Comparison of ENCODE assay signal across 8 cellular contexts in the genomic region with DNA sequence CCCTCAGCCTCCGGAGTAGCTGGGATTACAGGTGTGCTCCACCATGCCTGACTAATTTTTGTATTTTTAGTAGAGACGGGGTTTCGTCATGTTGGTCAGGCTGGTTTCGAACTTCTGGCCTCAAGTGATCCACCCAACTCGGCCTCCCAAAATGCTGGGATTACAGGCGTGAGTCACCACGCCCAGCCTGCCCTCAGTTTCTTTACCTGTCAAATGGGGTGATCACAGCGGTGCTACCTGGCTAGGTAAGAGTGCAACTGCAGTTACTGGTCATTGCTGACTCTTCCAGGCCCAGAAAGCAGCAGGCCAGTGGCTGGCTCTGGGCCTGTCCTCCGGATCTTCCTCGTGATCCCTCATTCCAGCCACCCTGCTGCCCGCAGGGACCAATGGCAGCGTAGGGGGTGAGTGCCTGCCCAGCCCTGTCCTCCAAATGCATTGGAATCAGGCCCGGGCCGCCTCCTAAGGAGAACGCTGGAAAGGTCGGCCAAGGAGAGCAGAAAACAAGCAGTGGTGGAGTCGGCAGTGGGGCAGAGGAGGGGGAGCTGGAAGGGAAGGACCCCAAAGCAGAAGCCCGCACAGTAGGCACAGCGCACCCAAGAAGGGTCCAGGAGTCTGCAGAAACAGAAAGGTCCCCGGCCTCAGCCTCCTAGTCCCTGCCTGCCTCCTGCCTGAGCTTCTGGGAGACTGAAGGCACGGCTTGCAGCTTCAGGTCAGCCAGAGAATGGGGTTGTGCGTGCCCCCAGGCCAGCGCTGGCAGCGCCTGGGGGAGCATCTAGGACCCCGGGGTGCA. TPM values are rescaled to one million over a fixed set of nuclear protein-coding genes. Genes with fewer than 3 reads are reported as not detected.
DNase-seq lines count a peak whose midpoint lies in the region; ATAC-seq and TF ChIP-seq lines count a peak whose summit lies in the region.

No MANE protein-coding gene starts in this region.

- peak overlapping the region; percentile 91 for H3K4me3 ChIP-seq in Caco-2 (ENCODE audit: low read depth, low read length)

- H3K27me3 Mint-ChIP-seq in Caco-2 (ENCODE audit: insufficient read depth, unreplicated experiment) (no peaks in the 10 kb centered on the region), activated B cell treated with CpG ODN at 0.5 μM for 24 hours (peaks cover 4% of the 10 kb centered on the region)

- DNase-seq in Caco-2: no peak
- no peak for DNase-seq in activated B cell treated with CpG ODN at 0.5 μM for 24 hours
- peak; percentile 62 for DNase-seq in globus pallidus (ENCODE audit: low spot score)
- DNase-seq in pons (ENCODE audit: low spot score): peak; percentile 65
- DNase-seq in NCI-H69 (lab: John Stamatoyannopoulos, UW): no peak
- no peak for DNase-seq in NCI-H446 (lab: John Stamatoyannopoulos, UW)
- no peak for DNase-seq in stimulated activated CD4-positive, alpha-beta T cell treated with anti-CD3 and anti-CD28 coated beads, Interleukin-4, amount 100 ng/mL, for 1 hour

- H3K27ac Mint-ChIP-seq in Caco-2 (ENCODE audit: unreplicated experiment) (peak overlapping the region; percentile 74), activated B cell treated with CpG ODN at 0.5 μM for 24 hours (peak overlapping the region; percentile 84)

- H3K4me3 Mint-ChIP-seq in Caco-2 (ENCODE audit: unreplicated experiment): peak overlapping the region; percentile 87
- H3K4me3 Mint-ChIP-seq in activated B cell treated with CpG ODN at 0.5 μM for 24 hours: peak overlapping the region; percentile 91

- CTCF ChIA-PET in Caco-2 (lab: Charles Lee): interaction anchor here (0.6 kb wide), 1 partner anchor 43 kb away, joined by 3 read pairs; the partner anchor contains the start of gene PGLS
- CTCF ChIA-PET in activated B cell treated with CpG ODN at 0.5 μM for 24 hours (lab: Charles Lee): no interaction called here

- H3K27me3 ChIP-seq in Caco-2 (replicated peaks; ENCODE audit: control insufficient read depth, insufficient read depth, low read length): no peaks in the 10 kb centered on the region; the same call in 1 of the 2 replicates

- intact Hi-C loops in Caco-2 (cut with micrococcal nuclease; ENCODE audit: unreplicated experiment) (loop anchor here (1.0 to 5.0 kb wide), 3 partner anchors 15 to 138 kb away; no protein-coding TSS in a partner anchor), activated B cell treated with CpG ODN at 0.5 μM for 24 hours (cut with micrococcal nuclease) (loop anchor here (1.0 to 2.0 kb wide), 3 partner anchors 15 to 132 kb away; partner anchors contain the start of genes BST2 and GTPBP3)

- H3K36me3 Mint-ChIP-seq in Caco-2 (ENCODE audit: insufficient read depth, unreplicated experiment) (peaks cover 13% of the 10 kb centered on the region), activated B cell treated with CpG ODN at 0.5 μM for 24 hours (ENCODE audit: low read depth) (no peaks in the 10 kb centered on the region)

- no peaks in the 10 kb centered on the region for H3K9me3 ChIP-seq in Caco-2

- BruUV-seq in Caco-2 (replicated peaks; lab: Mats Ljungman, UMichigan): no TSS peak

- TF ChIP-seq CTCF in Caco-2 (IDR thresholded peaks at IDR 0.05; ENCODE audit: insufficient read depth in 1 of 2, low read depth in 1 of 2, low read length in 1 of 2, severe bottlenecking in 1 of 2, unreplicated experiment in 1 of 2): no peak
- TF ChIP-seq CTCF in activated B cell treated with CpG ODN at 0.5 μM for 24 hours (IDR thresholded peaks at IDR 0.05): no peak

- peaks cover 4% of the 10 kb centered on the region; the same call in 1 of the 2 replicates for H3K4me1 ChIP-seq in Caco-2

- ATAC-seq in activated B cell treated with CpG ODN at 0.5 μM for 24 hours (ENCODE audit: low read depth) (no peak), HG02642 (IDR thresholded peaks at IDR 0.05; ENCODE audit: poor library complexity, unreplicated experiment) (no peak)

- H3K9me3 Mint-ChIP-seq in Caco-2 (ENCODE audit: unreplicated experiment) (no peaks in the 10 kb centered on the region), activated B cell treated with CpG ODN at 0.5 μM for 24 hours (no peaks in the 10 kb centered on the region)

- POLR2A ChIA-PET in Caco-2 (lab: Charles Lee): no interaction called here
- POLR2A ChIA-PET in activated B cell treated with CpG ODN at 0.5 μM for 24 hours (lab: Charles Lee): interaction anchor here (0.8 to 2.1 kb wide), 4 partner anchors 43 to 282 kb away, joined by 3 to 6 read pairs (median 4); partner anchors contain the start of genes BST2, FCHO1, MVB12A and PGLS

- H3K36me3 ChIP-seq in Caco-2 (ENCODE audit: control insufficient read depth, insufficient read depth, low read length): no peaks in the 10 kb centered on the region

- H3K4me1 Mint-ChIP-seq in Caco-2 (ENCODE audit: low read depth, unreplicated experiment) (peaks cover 9% of the 10 kb centered on the region), activated B cell treated with CpG ODN at 0.5 μM for 24 hours (peaks cover 23% of the 10 kb centered on the region)

RNA-seq across cellular contexts. Expression of gene SLC27A1, which starts 1.8 kb away (rescaled TPM):
- 3.7 and 3.9 TPM in 2 replicates for total RNA-seq in Caco-2 (2022)
- 4.3 and 4.6 TPM in 2 replicates for total RNA-seq in activated B cell treated with CpG ODN at 0.5 μM for 24 hours

RNA-seq across cellular contexts. Expression of gene NXNL1, which starts 7.8 kb away (rescaled TPM):
- total RNA-seq in Caco-2 (2022): not detected in 2 replicates
- total RNA-seq in activated B cell treated with CpG ODN at 0.5 μM for 24 hours: not detected in 2 replicates

RNA-seq across cellular contexts. Expression of gene TMEM221, which starts 20.0 kb away (rescaled TPM):
- total RNA-seq in Caco-2 (2022) (0.37 TPM in 1 of 2 replicates, not detected in the other), activated B cell treated with CpG ODN at 0.5 μM for 24 hours (not detected in 2 replicates)

RNA-seq across cellular contexts. Expression of gene PGLS, which starts 43.0 kb away (rescaled TPM):
- 69.2 and 69.7 TPM in 2 replicates for total RNA-seq in Caco-2 (2022)
- total RNA-seq in activated B cell treated with CpG ODN at 0.5 μM for 24 hours: 107 and 111 TPM in 2 replicates

RNA-seq across cellular contexts. Expression of gene MVB12A, which starts 48.6 kb away (rescaled TPM):
- 36.7 and 37.6 TPM in 2 replicates for total RNA-seq in Caco-2 (2022)
- 22.8 and 23.3 TPM in 2 replicates for total RNA-seq in activated B cell treated with CpG ODN at 0.5 μM for 24 hours

Comparison
In these comparisons a context has a peak if more than half of its experiments do, and no peak if none do; other contexts are left out.
1. DNase-seq: peak in globus pallidus (single experiment) and pons (single experiment); none in Caco-2 (0 of 2), activated B cell treated with CpG ODN at 0.5 μM for 24 hours (single experiment), NCI-H69 (single experiment), NCI-H446 (0 of 2) and stimulated activated CD4-positive, alpha-beta T cell treated with anti-CD3 and anti-CD28 coated beads, Interleukin-4, amount 100 ng/mL, for 1 hour (single experiment).